Comparison of ENCODE assay signal across 2 cellular contexts in genomic region chr20:56520746-56521354, GRCh38.
TF ChIP-seq lines count a peak whose summit lies in the region.

No MANE protein-coding gene starts in this region.

TF ChIP-seq in HEK293T, 16 proteins besides CTCF, POLR2A, EP300 and RAD21:
- TF ChIP-seq, protein P1, sequence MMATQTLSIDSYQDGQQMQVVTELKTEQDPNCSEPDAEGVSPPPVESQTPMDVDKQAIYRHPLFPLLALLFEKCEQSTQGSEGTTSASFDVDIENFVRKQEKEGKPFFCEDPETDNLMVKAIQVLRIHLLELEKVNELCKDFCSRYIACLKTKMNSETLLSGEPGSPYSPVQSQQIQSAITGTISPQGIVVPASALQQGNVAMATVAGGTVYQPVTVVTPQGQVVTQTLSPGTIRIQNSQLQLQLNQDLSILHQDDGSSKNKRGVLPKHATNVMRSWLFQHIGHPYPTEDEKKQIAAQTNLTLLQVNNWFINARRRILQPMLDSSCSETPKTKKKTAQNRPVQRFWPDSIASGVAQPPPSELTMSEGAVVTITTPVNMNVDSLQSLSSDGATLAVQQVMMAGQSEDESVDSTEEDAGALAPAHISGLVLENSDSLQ (IDR thresholded peaks at IDR 0.05), result peak; percentile 35; the same call in 1 of the 2 replicates
TF ChIP-seq in HEK293T: peak in this region for 1; not testable (repeated sequence) for 15.

TF ChIP-seq in K562, 482 proteins besides CTCF, POLR2A, EP300 and RAD21:
- TF ChIP-seq ZNF280A (IDR thresholded peaks at IDR 0.05; ENCODE audit: low read depth, partially characterized antibody), result peak; percentile 73
- TF ChIP-seq CBX3 (IDR thresholded peaks at IDR 0.05; ENCODE audit: borderline replicate concordance in 1 of 2, low read length in 2 of 2), result peak in 1 of 2 experiments; percentile 70; a peak in 1 of 3 replicates
- 0 out of 2 replicates have a peak, but pooled peaks have one; percentile 50 for TF ChIP-seq ZNF280B (CRISPR knock-in tag; IDR thresholded peaks at IDR 0.05)
- TF ChIP-seq CBX5 (IDR thresholded peaks at IDR 0.05; ENCODE audit: borderline replicate concordance, low read depth), result peak; percentile 84; the same call in 1 of the 2 replicates
- TF ChIP-seq TRIM24 (IDR thresholded peaks at IDR 0.05), result 0 out of 4 replicates have a peak, but pooled peaks of 1 of the 2 experiments have one; percentile 39
- peak; percentile 92 for TF ChIP-seq TRIM28 (IDR thresholded peaks at IDR 0.05)
- 0 out of 2 replicates have a peak, but pooled peaks have one; percentile 14 for TF ChIP-seq CEBPB (tag; IDR thresholded peaks at IDR 0.05)
